In the genomic region with DNA sequence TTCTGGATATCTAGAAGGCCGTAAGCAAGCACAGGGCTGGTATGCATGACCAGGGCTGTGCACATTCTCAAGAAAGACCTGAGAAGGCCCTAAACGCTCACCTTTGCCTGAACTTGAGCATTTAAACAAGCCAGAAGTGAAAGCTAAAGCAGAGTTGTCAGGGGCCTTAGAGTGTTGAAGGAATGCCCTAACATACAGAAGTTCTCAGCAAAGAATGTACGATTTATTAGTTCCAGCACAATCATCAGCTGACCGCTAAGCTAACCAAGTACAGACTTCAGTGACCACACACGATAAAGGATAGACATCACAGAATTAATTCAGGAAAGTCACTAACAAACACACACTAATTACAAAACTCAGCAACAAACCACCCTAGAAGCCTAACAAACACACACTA, we compare ENCODE assay signal across 1 cellular context.
TF ChIP-seq lines count a peak whose summit lies in the region.

No MANE protein-coding gene starts in this region.

TF ChIP-seq in H1, 55 proteins besides CTCF, POLR2A, EP300 and RAD21:
- no peak for TF ChIP-seq TCF12 (IDR thresholded peaks at IDR 0.05; ENCODE audit: low read depth, low read length)
- TF ChIP-seq NRF1 (IDR thresholded peaks at IDR 0.05; ENCODE audit: low read depth, low read length): no peak
- TF ChIP-seq YY1 (IDR thresholded peaks at IDR 0.05; ENCODE audit: low read depth, low read length): no peak
- no peak for TF ChIP-seq SP4 (IDR thresholded peaks at IDR 0.05; ENCODE audit: low read length)
- TF ChIP-seq SUZ12 (IDR thresholded peaks at IDR 0.05; ENCODE audit: low read length): no peak
- TF ChIP-seq, protein P1, sequence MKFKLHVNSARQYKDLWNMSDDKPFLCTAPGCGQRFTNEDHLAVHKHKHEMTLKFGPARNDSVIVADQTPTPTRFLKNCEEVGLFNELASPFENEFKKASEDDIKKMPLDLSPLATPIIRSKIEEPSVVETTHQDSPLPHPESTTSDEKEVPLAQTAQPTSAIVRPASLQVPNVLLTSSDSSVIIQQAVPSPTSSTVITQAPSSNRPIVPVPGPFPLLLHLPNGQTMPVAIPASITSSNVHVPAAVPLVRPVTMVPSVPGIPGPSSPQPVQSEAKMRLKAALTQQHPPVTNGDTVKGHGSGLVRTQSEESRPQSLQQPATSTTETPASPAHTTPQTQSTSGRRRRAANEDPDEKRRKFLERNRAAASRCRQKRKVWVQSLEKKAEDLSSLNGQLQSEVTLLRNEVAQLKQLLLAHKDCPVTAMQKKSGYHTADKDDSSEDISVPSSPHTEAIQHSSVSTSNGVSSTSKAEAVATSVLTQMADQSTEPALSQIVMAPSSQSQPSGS (IDR thresholded peaks at IDR 0.05; ENCODE audit: low read length): no peak
- TF ChIP-seq SP1 (IDR thresholded peaks at IDR 0.05; ENCODE audit: low read depth, low read length): no peak
- no peak for TF ChIP-seq SIN3A (conservative IDR thresholded peaks at IDR 0.05 in 1 of 2, IDR thresholded peaks at IDR 0.05 in 1 of 2; ENCODE audit: low read depth in 1 of 2, low read length in 2 of 2)
- no peak for TF ChIP-seq SIX5 (IDR thresholded peaks at IDR 0.05; ENCODE audit: low read depth, low read length)
- TF ChIP-seq HDAC2 (IDR thresholded peaks at IDR 0.05; ENCODE audit: borderline replicate concordance in 1 of 2, low read depth in 2 of 2, low read length in 2 of 2): no peak
- no peak for TF ChIP-seq CBX8 (IDR thresholded peaks at IDR 0.05; ENCODE audit: borderline replicate concordance, low read depth, low read length)
